7 cellular contexts compared by ENCODE assay signal in genomic region chr17:2594657-2595085, GRCh38. TPM values are rescaled to one million over a fixed set of nuclear protein-coding genes. Genes with fewer than 3 reads are reported as not detected.
A peak's percentile ranks its signal among the peaks of the same experiment; 100 is the strongest.
DNase-seq lines count a peak whose midpoint lies in the region; ATAC-seq and TF ChIP-seq lines count a peak whose summit lies in the region.

No MANE protein-coding gene starts in this region.

- peak overlapping the region; percentile 85 for H3K4me2 ChIP-seq in GM23338

- no peak overlapping the region for H2AFZ ChIP-seq in GM23338

- H3K4me1 ChIP-seq in GM23338 (ENCODE audit: insufficient read depth) (peaks cover 37% of the 10 kb centered on the region), SJSA1 (replicated peaks) (peaks cover 19% of the 10 kb centered on the region), endocrine pancreas (ENCODE audit: control insufficient read depth, insufficient read depth, low read length) (peaks cover 23% of the 10 kb centered on the region), neutrophil (ENCODE audit: control insufficient read depth in 1 of 2, insufficient read depth in 1 of 2, low read depth in 1 of 2, low read length in 1 of 2) (peaks cover 35 to 47% of the 10 kb centered on the region in 2 experiments)

- peaks cover 14% of the 10 kb centered on the region; the same call in 1 of the 2 replicates for H3F3A ChIP-seq in GM23338 (replicated peaks; ENCODE audit: low read depth)

- DNase-seq in GM23338 (ENCODE audit: low spot score) = no peak
- DNase-seq in SJSA1 (ENCODE audit: low read depth in 1 of 2, low spot score in 2 of 2) = peak in 1 of 2 experiments; percentile 37
- DNase-seq in NCI-H1930 (lab: John Stamatoyannopoulos, UW) = no peak
- DNase-seq in NCI-H526 (lab: John Stamatoyannopoulos, UW) = no peak
- DNase-seq in RPMI8226 = no peak

- H4K20me1 ChIP-seq in GM23338 (replicated peaks; ENCODE audit: insufficient read depth) = peaks cover 41% of the 10 kb centered on the region

- no peaks in the 10 kb centered on the region for H3K9me2 ChIP-seq in GM23338 (ENCODE audit: insufficient read depth)

- peak overlapping the region; percentile 99 for H3K27ac ChIP-seq in GM23338 (ENCODE audit: low read depth)
- H3K27ac ChIP-seq in SJSA1 = peak overlapping the region; percentile 97
- H3K27ac ChIP-seq in neutrophil = peak overlapping the region; percentile 99

- H3K27me3 Mint-ChIP-seq in GM23338 (ENCODE audit: insufficient read depth, low read depth, poor library complexity) = peaks cover 8% of the 10 kb centered on the region

- no peak for TF ChIP-seq CTCF in GM23338 (conservative IDR thresholded peaks at IDR 0.05; ENCODE audit: low read depth in 2 of 2)
- TF ChIP-seq CTCF in neutrophil (IDR thresholded peaks at IDR 0.05) = no peak

- H3K9me3 ChIP-seq in SJSA1 (replicated peaks) = no peaks in the 10 kb centered on the region
- H3K9me3 ChIP-seq in endocrine pancreas (ENCODE audit: control insufficient read depth, low read length) = no peaks in the 10 kb centered on the region
- no peaks in the 10 kb centered on the region for H3K9me3 ChIP-seq in neutrophil

- peak overlapping the region; percentile 79 for H3K27ac Mint-ChIP-seq in GM23338

- peaks cover 27% of the 10 kb centered on the region for H3K4me1 Mint-ChIP-seq in GM23338

- peak overlapping the region; percentile 95 for H3K4me3 Mint-ChIP-seq in GM23338

- H3K36me3 ChIP-seq in GM23338 (ENCODE audit: insufficient read depth) = no peaks in the 10 kb centered on the region
- peaks cover 11% of the 10 kb centered on the region for H3K36me3 ChIP-seq in SJSA1
- H3K36me3 ChIP-seq in endocrine pancreas (ENCODE audit: control insufficient read depth, insufficient read depth, low read length) = no peaks in the 10 kb centered on the region
- H3K36me3 ChIP-seq in neutrophil = no peaks in the 10 kb centered on the region

- peak overlapping the region; percentile 44 for H3K9ac ChIP-seq in endocrine pancreas (ENCODE audit: control insufficient read depth, insufficient read depth, low read length)

- peaks cover 57% of the 10 kb centered on the region for H3K79me2 ChIP-seq in GM23338 (replicated peaks; ENCODE audit: insufficient read depth)

- no peak for ATAC-seq in GM23338

- H3K4me3 ChIP-seq in GM23338 = peak overlapping the region; percentile 78
- H3K4me3 ChIP-seq in SJSA1 = peak overlapping the region; percentile 87
- H3K4me3 ChIP-seq in endocrine pancreas (ENCODE audit: control insufficient read depth, insufficient read depth, low read length) = peak overlapping the region; percentile 98
- peak overlapping the region; percentile 85 to 98 for H3K4me3 ChIP-seq in neutrophil (ENCODE audit: low read depth in 1 of 2, low read length in 1 of 2)

- H3K9me3 Mint-ChIP-seq in GM23338 = no peaks in the 10 kb centered on the region

- no peaks in the 10 kb centered on the region for H3K27me3 ChIP-seq in GM23338 (ENCODE audit: insufficient read depth)
- H3K27me3 ChIP-seq in SJSA1 (replicated peaks) = no peaks in the 10 kb centered on the region
- H3K27me3 ChIP-seq in endocrine pancreas (ENCODE audit: control insufficient read depth, insufficient read depth, low read length) = no peaks in the 10 kb centered on the region
- no peaks in the 10 kb centered on the region for H3K27me3 ChIP-seq in neutrophil

- peaks cover 3% of the 10 kb centered on the region; the same call in 2 of the 3 replicates for H3K36me3 Mint-ChIP-seq in GM23338 (ENCODE audit: low read depth)

TF ChIP-seq in GM23338, 12 proteins besides CTCF, POLR2A, EP300 and RAD21 (continues in another document):
- no peak for TF ChIP-seq ETS1 (IDR thresholded peaks at IDR 0.05)
- no peak for TF ChIP-seq JUNB (IDR thresholded peaks at IDR 0.05; ENCODE audit: unreplicated experiment)
- TF ChIP-seq CREB1 (CRISPR knock-in tag; IDR thresholded peaks at IDR 0.05; ENCODE audit: low read depth) = no peak
- TF ChIP-seq ZNF114 (CRISPR knock-in tag; IDR thresholded peaks at IDR 0.05) = no peak
- TF ChIP-seq EZH2phosphoT487 (IDR thresholded peaks at IDR 0.05; ENCODE audit: unreplicated experiment) = no peak
- TF ChIP-seq STAT1 (IDR thresholded peaks at IDR 0.05; ENCODE audit: unreplicated experiment) = no peak
- no peak for TF ChIP-seq EZH2 (IDR thresholded peaks at IDR 0.05; ENCODE audit: low read depth, unreplicated experiment)
- TF ChIP-seq ZNF331 (CRISPR knock-in tag; IDR thresholded peaks at IDR 0.05; ENCODE audit: low read depth) = no peak
- TF ChIP-seq REST (IDR thresholded peaks at IDR 0.05; ENCODE audit: unreplicated experiment) = no peak
- TF ChIP-seq POLR2AphosphoS5 (IDR thresholded peaks at IDR 0.05; ENCODE audit: low read depth) = no peak
- TF ChIP-seq NANOG (IDR thresholded peaks at IDR 0.05; ENCODE audit: borderline replicate concordance) = no peak

RNA-seq across cellular contexts. Expression of gene PAFAH1B1, which starts 1.2 kb away (rescaled TPM):
- total RNA-seq in GM23338 (2014; rRNA removed; shearing (Covaris generic)) = 68.5 and 69.9 TPM in 2 replicates
- 71.7 and 84.4 TPM in 2 replicates for polyA plus RNA-seq in GM23338 (2016; fragmentation: Nextera tagmentation; extraction: Ambion mirVana)
- total RNA-seq in SJSA1 (2014; rRNA removed; shearing (Covaris generic)) = 56.1 and 87.2 TPM in 2 replicates
